ENCODE assay signal across 1 cellular context in genomic region chr17:28381141-28381825, GRCh38.
TF ChIP-seq lines count a peak whose summit lies in the region.

No MANE protein-coding gene starts in this region.

TF ChIP-seq in GM12878, 131 proteins besides CTCF, POLR2A, EP300 and RAD21:
- TF ChIP-seq ASH2L (IDR thresholded peaks at IDR 0.05; ENCODE audit: borderline replicate concordance, low read depth) (no peak), ZNF207 (IDR thresholded peaks at IDR 0.05; ENCODE audit: borderline replicate concordance) (no peak), ZNF24 (IDR thresholded peaks at IDR 0.05) (no peak), NR2C1 (IDR thresholded peaks at IDR 0.05) (no peak), HCFC1 (IDR thresholded peaks at IDR 0.05; ENCODE audit: low read length) (no peak), SMAD1 (IDR thresholded peaks at IDR 0.05; ENCODE audit: low read depth, partially characterized antibody) (no peak), SUPT20H (IDR thresholded peaks at IDR 0.05; ENCODE audit: borderline replicate concordance, control insufficient read depth, low read depth, low read length) (no peak), NBN (IDR thresholded peaks at IDR 0.05) (no peak)
